ENCODE assay signal across 19 cellular contexts in genomic region chr21:15094706-15095105, GRCh38.
"Had no signal": no experiment of that assay in that cellular context is flagged by ENCODE, and none has a peak within 500 bp of the region (broad histone marks: within the 10 kb centered on the region; RNA-seq: fewer than 3 reads in every experiment).

No MANE protein-coding gene starts in this region.

- H3K4me3 Mint-ChIP-seq: activated T-helper 1 cell treated with anti-CD3 and anti-CD28 coated beads, Interleukin-12 subunit alpha, Interleukin-12 subunit beta, Interleukin-2, Interleukin-4 antibody, amounts not matched to agents 30 ng/mL and 10 ng/mL and 1 ng/mL, durations not matched to agents 14 hours and 24 hours and 36 hours; natural killer cell treated with Interleukin-12 subunit alpha and Interleukin-12 subunit beta and Interleukin-15 and Interleukin-18, amount 100 ng/mL, for 72 hours; stimulated activated naive CD8-positive, alpha-beta T cell treated with anti-CD3 and anti-CD28 coated beads, Interleukin-15, amount 100 ng/mL, for 72 hours; T-helper 1 cell treated with Interleukin-12 subunit alpha and Interleukin-12 subunit beta and Interleukin-4 antibody, amounts not matched to agents 30 μg/mL and 1 μg/mL, for 36 hours had no signal

- H3K9me3 ChIP-seq: testis, upper lobe of left lung had no signal

- H3K9me3 Mint-ChIP-seq: activated naive CD4-positive, alpha-beta T cell treated with anti-CD3 and anti-CD28 coated beads, Interleukin-2, amount 50 U/mL, for 72 hours; activated T-helper 1 cell treated with anti-CD3 and anti-CD28 coated beads, Interleukin-12 subunit alpha, Interleukin-12 subunit beta, Interleukin-2, Interleukin-4 antibody, amounts not matched to agents 30 ng/mL and 10 ng/mL and 1 ng/mL, durations not matched to agents 14 hours and 24 hours and 36 hours; natural killer cell treated with Interleukin-12 subunit alpha and Interleukin-12 subunit beta and Interleukin-15 and Interleukin-18, amount 100 ng/mL, for 72 hours; stimulated activated naive CD8-positive, alpha-beta T cell treated with anti-CD3 and anti-CD28 coated beads, Interleukin-15, amount 100 ng/mL, for 72 hours; T-helper 1 cell treated with Interleukin-12 subunit alpha and Interleukin-12 subunit beta and Interleukin-4 antibody, amounts not matched to agents 30 μg/mL and 1 μg/mL, for 36 hours had no signal

- ATAC-seq: activated naive CD4-positive, alpha-beta T cell treated with anti-CD3 and anti-CD28 coated beads, Interleukin-2, amount 50 U/mL, for 72 hours; left cardiac atrium; natural killer cell treated with Interleukin-12 subunit alpha and Interleukin-12 subunit beta and Interleukin-15 and Interleukin-18, amount 100 ng/mL, for 72 hours; right cardiac atrium; stimulated activated naive CD8-positive, alpha-beta T cell treated with anti-CD3 and anti-CD28 coated beads, Interleukin-15, amount 100 ng/mL, for 72 hours had no signal

- H3K36me3 ChIP-seq: upper lobe of left lung had no signal

- H3K27me3 ChIP-seq: dorsolateral prefrontal cortex, testis, upper lobe of left lung had no signal

- H3K27ac Mint-ChIP-seq: activated naive CD4-positive, alpha-beta T cell treated with anti-CD3 and anti-CD28 coated beads, Interleukin-2, amount 50 U/mL, for 72 hours; activated T-helper 1 cell treated with anti-CD3 and anti-CD28 coated beads, Interleukin-12 subunit alpha, Interleukin-12 subunit beta, Interleukin-2, Interleukin-4 antibody, amounts not matched to agents 30 ng/mL and 10 ng/mL and 1 ng/mL, durations not matched to agents 14 hours and 24 hours and 36 hours; natural killer cell treated with Interleukin-12 subunit alpha and Interleukin-12 subunit beta and Interleukin-15 and Interleukin-18, amount 100 ng/mL, for 72 hours; progenitor cell of endocrine pancreas; stimulated activated naive CD8-positive, alpha-beta T cell treated with anti-CD3 and anti-CD28 coated beads, Interleukin-15, amount 100 ng/mL, for 72 hours; T-helper 1 cell treated with Interleukin-12 subunit alpha and Interleukin-12 subunit beta and Interleukin-4 antibody, amounts not matched to agents 30 μg/mL and 1 μg/mL, for 36 hours had no signal

- H3K4me1 Mint-ChIP-seq: stimulated activated naive CD8-positive, alpha-beta T cell treated with anti-CD3 and anti-CD28 coated beads, Interleukin-15, amount 100 ng/mL, for 72 hours had no signal

- DNase-seq: activated CD4-positive, alpha-beta T cell treated with anti-CD3 and anti-CD28 coated beads, Interleukin-2, amount 50 U/mL, for 48 hours; activated gamma-delta T cell treated with Interleukin-2 at 50 U/mL for 16 hours; amniotic stem cell; central memory CD4-positive, alpha-beta T cell; dorsolateral prefrontal cortex; hippocampal formation; left cardiac atrium; mesendoderm; occipital lobe; right cardiac atrium; stimulated activated naive CD8-positive, alpha-beta T cell treated with anti-CD3 and anti-CD28 coated beads, Interleukin-15, amount 100 ng/mL, for 72 hours; testis; upper lobe of left lung had no signal

- H3K27me3 Mint-ChIP-seq: progenitor cell of endocrine pancreas; stimulated activated naive CD8-positive, alpha-beta T cell treated with anti-CD3 and anti-CD28 coated beads, Interleukin-15, amount 100 ng/mL, for 72 hours had no signal

- H3K27ac ChIP-seq: dorsolateral prefrontal cortex, skin epidermis, testis, upper lobe of left lung had no signal

- H3K36me3 Mint-ChIP-seq: activated naive CD4-positive, alpha-beta T cell treated with anti-CD3 and anti-CD28 coated beads, Interleukin-2, amount 50 U/mL, for 72 hours; natural killer cell treated with Interleukin-12 subunit alpha and Interleukin-12 subunit beta and Interleukin-15 and Interleukin-18, amount 100 ng/mL, for 72 hours had no signal

- H3K4me1 ChIP-seq: testis, upper lobe of left lung had no signal

- H3K4me3 ChIP-seq: dorsolateral prefrontal cortex, skin epidermis, testis, upper lobe of left lung had no signal
